In genomic region chr10:69742928-69743602, GRCh38 we compare ENCODE assay signal across 8 cellular contexts. TPM values are rescaled to one million over a fixed set of nuclear protein-coding genes. Genes with fewer than 3 reads are reported as not detected.
DNase-seq lines count a peak whose midpoint lies in the region; ATAC-seq and TF ChIP-seq lines count a peak whose summit lies in the region.

No MANE protein-coding gene starts in this region.

- H3K4me2 ChIP-seq in HCT116 (ENCODE audit: low read length), result no peak overlapping the region

- ATAC-seq in HCT116 (peak; percentile 97), left lung (peak; percentile 75), GM21367 (IDR thresholded peaks at IDR 0.05; ENCODE audit: unreplicated experiment) (no peak)

- no peaks in the 10 kb centered on the region for H4K20me1 ChIP-seq in HCT116 (ENCODE audit: insufficient read depth)

- POLR2A ChIA-PET in HCT116 (lab: Charles Lee), result no interaction called here
- POLR2A ChIA-PET in GM10248 (lab: Yijun Ruan, JAX), result no interaction called here

- H3K4me1 ChIP-seq in HCT116 (ENCODE audit: control insufficient read depth in 1 of 2, insufficient read depth in 2 of 2, low read length in 2 of 2) (peaks cover 0 to 11% of the 10 kb centered on the region in 2 experiments; a peak in 1 of 4 replicates), left lung (no peaks in the 10 kb centered on the region)

- no peaks in the 10 kb centered on the region for H3K27me3 ChIP-seq in HCT116 (ENCODE audit: insufficient read depth, low read length)
- no peaks in the 10 kb centered on the region for H3K27me3 ChIP-seq in left lung

- CTCF ChIA-PET in HCT116 (lab: Charles Lee) (interaction anchor here (0.7 to 2.5 kb wide), 22 partner anchors 9 to 215 kb away, joined by 3 to 28 read pairs (median 4); no protein-coding TSS in a partner anchor), GM10248 (lab: Yijun Ruan, JAX) (interaction anchor here (1.3 to 3.0 kb wide), 3 partner anchors 57 to 171 kb away, joined by 3 to 11 read pairs (median 3); no protein-coding TSS in a partner anchor)

- TF ChIP-seq CTCF in HCT116 (IDR thresholded peaks at IDR 0.05 in 2 of 3, conservative IDR thresholded peaks at IDR 0.05 in 1 of 3; ENCODE audit: borderline replicate concordance in 1 of 3, insufficient read depth in 1 of 3, low read depth in 2 of 3, low read length in 2 of 3) (peak; percentile 52 to 77 (median 73); a peak in 5 of 6 replicates), left lung (IDR thresholded peaks at IDR 0.05) (peak; percentile 20 to 28), GM10248 (IDR thresholded peaks at IDR 0.05; ENCODE audit: control extremely low read depth, extremely low read depth, low read depth, missing control alignments) (no peak)

- no peak overlapping the region for H2AFZ ChIP-seq in HCT116 (ENCODE audit: low read depth, low read length, poor library complexity, severe bottlenecking)

- intact Hi-C loops in HCT116 (cut with micrococcal nuclease) (loop anchor here (1.0 kb wide), 3 partner anchors 57 to 171 kb away; no protein-coding TSS in a partner anchor), left lung (cut with DNase I) (no loop called here)

- TF ChIP-seq RAD21 in HCT116 (IDR thresholded peaks at IDR 0.05; ENCODE audit: low read depth), result peak; percentile 66

- H3K9me2 ChIP-seq in HCT116 (ENCODE audit: insufficient read depth), result no peaks in the 10 kb centered on the region

- H3K36me3 ChIP-seq in HCT116 (ENCODE audit: control insufficient read depth in 1 of 2, insufficient read depth in 2 of 2, low read length in 2 of 2) (no peaks in the 10 kb centered on the region), left lung (no peaks in the 10 kb centered on the region)

- H3K4me3 ChIP-seq in HCT116 (replicated peaks in 1 of 2; ENCODE audit: low read depth in 1 of 2, low read length in 2 of 2) (no peak overlapping the region), left lung (no peak overlapping the region)

- H3K9ac ChIP-seq in HCT116 (ENCODE audit: low read length), result no peak overlapping the region

- no peaks in the 10 kb centered on the region for H3K79me2 ChIP-seq in HCT116 (ENCODE audit: insufficient read depth, low read length)

- no peak for TF ChIP-seq POLR2A in HCT116 (IDR thresholded peaks at IDR 0.05; ENCODE audit: borderline replicate concordance, extremely low read depth, insufficient read depth, insufficient read length)

- no peak overlapping the region for H3K27ac ChIP-seq in HCT116 (ENCODE audit: low read depth, low read length)
- no peak overlapping the region for H3K27ac ChIP-seq in left lung

- DNase-seq in CD1c-positive myeloid dendritic cell (ENCODE audit: extremely low spot score) (peak; percentile 8), HCT116 (ENCODE audit: low read depth, low spot score) (peak; percentile 18), astrocyte of the hippocampus (ENCODE audit: low read depth, low spot score) (peak; percentile 53), left lung (no peak), DMS114 treated with DMSO at 0.1 percent for 48 hours (lab: John Stamatoyannopoulos, UW; ENCODE audit: unreplicated experiment) (no peak), GM10248 (ENCODE audit: extremely low spot score) (no peak), T1000 (lab: John Stamatoyannopoulos, UW) (no peak)

- RAD21 ChIA-PET in HCT116 (lab: Charles Lee; ENCODE audit: low non-redundant PET in 1 of 2, low total read pairs in 2 of 2, uncharacterized antibody in 2 of 2, unreplicated experiment in 2 of 2), result interaction anchor here in 1 of 2 experiments (1.3 to 1.6 kb wide), 2 partner anchors 26 to 171 kb away, joined by 4 to 11 read pairs; no protein-coding TSS in a partner anchor

- H3K9me3 ChIP-seq in HCT116 (ENCODE audit: control insufficient read depth in 1 of 2, insufficient read depth in 1 of 2, low read depth in 1 of 2, low read length in 2 of 2) (no peaks in the 10 kb centered on the region), left lung (no peaks in the 10 kb centered on the region)

- BruUV-seq in HCT116 (replicated peaks; lab: Mats Ljungman, UMichigan), result no TSS peak

TF ChIP-seq in HCT116, 20 proteins besides CTCF, POLR2A, EP300 and RAD21:
- TF ChIP-seq EZH2phosphoT487 (IDR thresholded peaks at IDR 0.05; ENCODE audit: borderline replicate concordance) (no peak), CBX3 (IDR thresholded peaks at IDR 0.05; ENCODE audit: low read depth) (no peak), ZBTB33 (IDR thresholded peaks at IDR 0.05; ENCODE audit: extremely low read depth, insufficient replicate concordance, low read length) (no peak), SP1 (IDR thresholded peaks at IDR 0.05; ENCODE audit: low read depth) (no peak), ZNF274 (IDR thresholded peaks at IDR 0.05; ENCODE audit: low read depth, low read length) (no peak), EGR1 (IDR thresholded peaks at IDR 0.05; ENCODE audit: low read depth) (no peak), SRF (IDR thresholded peaks at IDR 0.05; ENCODE audit: low read depth) (no peak), TCF7L2 (IDR thresholded peaks at IDR 0.05; ENCODE audit: borderline replicate concordance, extremely low read depth, insufficient read depth, insufficient read length) (no peak), ELF1 (IDR thresholded peaks at IDR 0.05; ENCODE audit: borderline replicate concordance, low read depth) (no peak), REST (IDR thresholded peaks at IDR 0.05; ENCODE audit: low read depth) (no peak), SIN3A (IDR thresholded peaks at IDR 0.05; ENCODE audit: low read depth) (no peak), YY1 (IDR thresholded peaks at IDR 0.05; ENCODE audit: extremely low read depth, insufficient replicate concordance, low read depth, low read length) (no peak), CEBPB (IDR thresholded peaks at IDR 0.05; ENCODE audit: low read depth) (no peak), FOSL1 (IDR thresholded peaks at IDR 0.05; ENCODE audit: low read depth) (no peak), ZFX (IDR thresholded peaks at IDR 0.05) (no peak), EZH2 (IDR thresholded peaks at IDR 0.05) (no peak), MAX (IDR thresholded peaks at IDR 0.05) (no peak), ATF3 (IDR thresholded peaks at IDR 0.05) (no peak), JUND (IDR thresholded peaks at IDR 0.05) (no peak)

RNA-seq across cellular contexts. Expression of gene COL13A1, which starts 58.6 kb away (rescaled TPM):
- total RNA-seq in HCT116 (2021; ENCODE audit: unreplicated experiment) (5.9 TPM), left lung (1 to 10 TPM; 2.1 to 4.0 TPM)
- polyA plus RNA-seq in HCT116 (2012), result 9.4 and 10.1 TPM in 2 replicates

Comparison
In these comparisons a context has a peak if more than half of its experiments do, and no peak if none do; other contexts are left out.
1. DNase-seq: peak in CD1c-positive myeloid dendritic cell (single experiment), HCT116 (single experiment) and astrocyte of the hippocampus (single experiment); none in left lung (0 of 2), DMS114 treated with DMSO at 0.1 percent for 48 hours (single experiment), GM10248 (single experiment) and T1000 (single experiment).